ENCODE assay signal across 24 cellular contexts in genomic region chr7:41261081-41261480, GRCh38.
"Had no signal": no experiment of that assay in that cellular context is flagged by ENCODE, and none has a peak within 500 bp of the region (broad histone marks: within the 10 kb centered on the region; RNA-seq: fewer than 3 reads in every experiment).

No MANE protein-coding gene starts in this region.

- H3K27ac ChIP-seq: esophagus muscularis mucosa, left lung, lower lobe of right lung, skin epidermis, stomach, thyroid gland, upper lobe of right lung had no signal

- H3K36me3 ChIP-seq: esophagus muscularis mucosa, left lung, lower lobe of right lung, stomach, thyroid gland, upper lobe of right lung had no signal

- H3K27me3 ChIP-seq: esophagus muscularis mucosa, left lung, stomach, thyroid gland, upper lobe of right lung had no signal

- DNase-seq: activated CD4-positive, alpha-beta T cell treated with anti-CD3 and anti-CD28 coated beads for 36 hours; activated CD4-positive, CD25-positive, alpha-beta regulatory T cell; activated CD8-positive, alpha-beta T cell treated with anti-CD3 and anti-CD28 coated beads, Interleukin-2, amount 10 ng/mL, durations not matched to agents 7 days and 5 days; activated effector memory CD4-positive, alpha-beta T cell treated with anti-CD3 and anti-CD28 coated beads, Interleukin-2, amount 50 U/mL, for 16 hours; activated naive CD4-positive, alpha-beta T cell treated with anti-CD3 and anti-CD28 coated beads for 36 hours; activated T-cell treated with anti-CD3 and anti-CD28 coated beads, Interleukin-2, amount 50 U/mL, for 1 hour; amygdala; dermis blood vessel endothelial cell; effector CD4-positive, alpha-beta T cell; kidney glomerular epithelial cell; left lung; lower lobe of right lung; mesenchymal stem cell; natural killer cell; retina; stimulated activated CD4-positive, alpha-beta T cell treated with anti-CD3 and anti-CD28 coated beads, Interleukin-4, amount 100 ng/mL, for 4 hours; stimulated activated CD8-positive, alpha-beta memory T cell treated with anti-CD3 and anti-CD28 coated beads, Interleukin-4, amount 100 ng/mL, for 48 hours; stomach; thyroid gland; upper lobe of right lung had no signal

- H3K9me3 ChIP-seq: esophagus muscularis mucosa, left lung, lower lobe of right lung, stomach, thyroid gland, upper lobe of right lung had no signal

- H3K4me1 ChIP-seq: esophagus muscularis mucosa, left lung, lower lobe of right lung, stomach, thyroid gland, upper lobe of right lung had no signal

- ATAC-seq: activated CD4-positive, alpha-beta T cell treated with anti-CD3 and anti-CD28 coated beads for 36 hours; activated CD8-positive, alpha-beta T cell treated with anti-CD3 and anti-CD28 coated beads, Interleukin-2, amount 10 ng/mL, durations not matched to agents 7 days and 5 days; left lung; lower lobe of right lung; natural killer cell; sciatic nerve; stimulated activated memory B cell treated with anti-CD40 and anti-IgM and Interleukin-4, amounts not matched to agents 10 μg/mL and 1 μg/mL and 100 μg/mL, for 72 hours; upper lobe of right lung had no signal

- H3K4me3 ChIP-seq: esophagus muscularis mucosa, left lung, lower lobe of right lung, skin epidermis, stomach, thyroid gland, upper lobe of right lung had no signal
